Comparison of ENCODE assay signal across 1 cellular context in the genomic region with DNA sequence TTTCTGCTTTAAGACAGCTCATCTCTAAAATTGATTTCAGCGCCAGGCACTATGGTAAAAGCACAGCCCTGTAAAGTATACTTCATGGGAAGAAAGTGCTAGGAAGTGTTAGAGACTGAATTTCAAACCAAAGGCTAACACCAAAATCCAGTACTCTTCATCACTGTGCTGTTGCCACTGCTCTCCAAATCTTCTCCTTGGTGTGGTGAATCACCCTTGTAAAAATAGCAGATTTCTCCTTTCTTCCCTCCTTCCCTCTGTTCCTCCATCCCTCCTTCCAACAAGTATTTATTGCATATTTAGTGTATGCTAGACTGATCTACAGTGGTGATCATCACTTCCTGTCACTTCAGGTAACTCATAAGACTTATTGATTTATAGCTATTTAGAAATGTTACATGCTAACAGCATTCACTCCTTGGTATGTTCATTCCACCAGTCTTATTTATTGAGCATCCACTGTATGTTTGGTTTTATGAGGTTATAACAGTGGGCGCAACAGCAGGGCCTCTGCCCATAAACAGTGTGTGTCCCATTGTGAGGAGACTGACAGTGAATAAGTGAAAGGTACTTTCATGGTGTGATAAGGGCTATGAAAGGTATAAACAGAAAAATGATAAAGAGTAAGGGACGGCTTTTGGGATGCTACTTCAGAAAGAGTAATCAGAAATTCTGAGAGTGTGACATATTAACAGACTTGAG.
TF ChIP-seq lines count a peak whose summit lies in the region.

No MANE protein-coding gene starts in this region.

TF ChIP-seq in HEK293, 187 proteins besides CTCF, POLR2A, EP300 and RAD21 (continued from another document):
- TF ChIP-seq FEZF1 (tag by site-specific recombination; IDR thresholded peaks at IDR 0.05) (peak; percentile 59), IKZF3 (tag by site-specific recombination; IDR thresholded peaks at IDR 0.05) (no peak)
- TF ChIP-seq, protein P1, sequence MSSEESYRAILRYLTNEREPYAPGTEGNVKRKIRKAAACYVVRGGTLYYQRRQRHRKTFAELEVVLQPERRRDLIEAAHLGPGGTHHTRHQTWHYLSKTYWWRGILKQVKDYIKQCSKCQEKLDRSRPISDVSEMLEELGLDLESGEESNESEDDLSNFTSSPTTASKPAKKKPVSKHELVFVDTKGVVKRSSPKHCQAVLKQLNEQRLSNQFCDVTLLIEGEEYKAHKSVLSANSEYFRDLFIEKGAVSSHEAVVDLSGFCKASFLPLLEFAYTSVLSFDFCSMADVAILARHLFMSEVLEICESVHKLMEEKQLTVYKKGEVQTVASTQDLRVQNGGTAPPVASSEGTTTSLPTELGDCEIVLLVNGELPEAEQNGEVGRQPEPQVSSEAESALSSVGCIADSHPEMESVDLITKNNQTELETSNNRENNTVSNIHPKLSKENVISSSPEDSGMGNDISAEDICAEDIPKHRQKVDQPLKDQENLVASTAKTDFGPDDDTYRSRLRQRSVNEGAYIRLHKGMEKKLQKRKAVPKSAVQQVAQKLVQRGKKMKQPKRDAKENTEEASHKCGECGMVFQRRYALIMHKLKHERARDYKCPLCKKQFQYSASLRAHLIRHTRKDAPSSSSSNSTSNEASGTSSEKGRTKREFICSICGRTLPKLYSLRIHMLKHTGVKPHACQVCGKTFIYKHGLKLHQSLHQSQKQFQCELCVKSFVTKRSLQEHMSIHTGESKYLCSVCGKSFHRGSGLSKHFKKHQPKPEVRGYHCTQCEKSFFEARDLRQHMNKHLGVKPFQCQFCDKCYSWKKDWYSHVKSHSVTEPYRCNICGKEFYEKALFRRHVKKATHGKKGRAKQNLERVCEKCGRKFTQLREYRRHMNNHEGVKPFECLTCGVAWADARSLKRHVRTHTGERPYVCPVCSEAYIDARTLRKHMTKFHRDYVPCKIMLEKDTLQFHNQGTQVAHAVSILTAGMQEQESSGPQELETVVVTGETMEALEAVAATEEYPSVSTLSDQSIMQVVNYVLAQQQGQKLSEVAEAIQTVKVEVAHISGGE (tag by site-specific recombination; conservative IDR thresholded peaks at IDR 0.05; ENCODE audit: low read depth) = no peak
- TF ChIP-seq, protein P2, sequence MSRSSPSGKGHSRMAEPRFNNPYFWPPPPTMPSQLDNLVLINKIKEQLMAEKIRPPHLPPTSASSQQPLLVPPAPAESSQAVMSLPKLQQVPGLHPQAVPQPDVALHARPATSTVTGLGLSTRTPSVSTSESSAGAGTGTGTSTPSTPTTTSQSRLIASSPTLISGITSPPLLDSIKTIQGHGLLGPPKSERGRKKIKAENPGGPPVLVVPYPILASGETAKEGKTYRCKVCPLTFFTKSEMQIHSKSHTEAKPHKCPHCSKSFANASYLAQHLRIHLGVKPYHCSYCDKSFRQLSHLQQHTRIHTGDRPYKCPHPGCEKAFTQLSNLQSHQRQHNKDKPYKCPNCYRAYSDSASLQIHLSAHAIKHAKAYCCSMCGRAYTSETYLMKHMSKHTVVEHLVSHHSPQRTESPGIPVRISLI (tag by site-specific recombination; IDR thresholded peaks at IDR 0.05) = no peak
TF ChIP-seq in HEK293: peak in this region for 3.
